ENCODE assay signal across 15 cellular contexts in genomic region chr4:4858527-4858926, GRCh38. TPM values are rescaled to one million over a fixed set of nuclear protein-coding genes. Genes with fewer than 3 reads are reported as not detected.
DNase-seq lines count a peak whose midpoint lies in the region; ATAC-seq and TF ChIP-seq lines count a peak whose summit lies in the region.
"Had no signal": no experiment of that assay in that cellular context is flagged by ENCODE, and none has a peak within 500 bp of the region (broad histone marks: within the 10 kb centered on the region; RNA-seq: fewer than 3 reads in every experiment).

No MANE protein-coding gene starts in this region.

- H3K27me3 Mint-ChIP-seq in activated naive CD4-positive, alpha-beta T cell treated with anti-CD3 and anti-CD28 coated beads, Interleukin-2, amount 50 U/mL, for 24 hours = peaks cover 52% of the 10 kb centered on the region
- peaks cover 69% of the 10 kb centered on the region for H3K27me3 Mint-ChIP-seq in activated T-helper 1 cell treated with anti-CD3 and anti-CD28 coated beads, Interleukin-12 subunit alpha, Interleukin-12 subunit beta, Interleukin-2, Interleukin-4 antibody, amounts not matched to agents 30 ng/mL and 10 ng/mL and 1 ng/mL, durations not matched to agents 14 hours and 24 hours and 36 hours (ENCODE audit: insufficient read depth)
- H3K27me3 Mint-ChIP-seq in memory B cell = peaks cover 29% of the 10 kb centered on the region
- H3K27me3 Mint-ChIP-seq in activated CD4-positive, alpha-beta memory T cell treated with anti-CD3 and anti-CD28 coated beads, Interleukin-2, amount 10 ng/mL, durations not matched to agents 7 days and 5 days = peaks cover 80% of the 10 kb centered on the region

- CTCF ChIA-PET in activated CD4-positive, alpha-beta memory T cell treated with anti-CD3 and anti-CD28 coated beads, Interleukin-2, amount 10 ng/mL, durations not matched to agents 7 days and 5 days (lab: Charles Lee) = no interaction called here

- TF ChIP-seq CTCF in thoracic aorta (IDR thresholded peaks at IDR 0.05) = no peak

- peaks cover 1% of the 10 kb centered on the region for H3K36me3 Mint-ChIP-seq in activated naive CD4-positive, alpha-beta T cell treated with anti-CD3 and anti-CD28 coated beads, Interleukin-2, amount 50 U/mL, for 24 hours
- peaks cover 6 to 28% of the 10 kb centered on the region in 2 donors for H3K36me3 Mint-ChIP-seq in activated naive CD4-positive, alpha-beta T cell treated with anti-CD3 and anti-CD28 coated beads, Interleukin-2, amount 50 U/mL, for 72 hours
- H3K36me3 Mint-ChIP-seq in activated T-helper 1 cell treated with anti-CD3 and anti-CD28 coated beads, Interleukin-12 subunit alpha, Interleukin-12 subunit beta, Interleukin-2, Interleukin-4 antibody, amounts not matched to agents 30 ng/mL and 10 ng/mL and 1 ng/mL, durations not matched to agents 14 hours and 24 hours and 36 hours (ENCODE audit: low read depth) = peaks cover 2% of the 10 kb centered on the region
- peaks cover 10% of the 10 kb centered on the region for H3K36me3 Mint-ChIP-seq in memory B cell
- H3K36me3 Mint-ChIP-seq in activated CD4-positive, alpha-beta memory T cell treated with anti-CD3 and anti-CD28 coated beads, Interleukin-2, amount 10 ng/mL, durations not matched to agents 7 days and 5 days (ENCODE audit: low read depth) = peaks cover 11% of the 10 kb centered on the region

- peaks cover 21% of the 10 kb centered on the region for H3K27me3 ChIP-seq in thoracic aorta (replicated peaks; ENCODE audit: insufficient read depth)

- H3K4me3 Mint-ChIP-seq in activated naive CD4-positive, alpha-beta T cell treated with anti-CD3 and anti-CD28 coated beads, Interleukin-2, amount 50 U/mL, for 24 hours = peak overlapping the region; percentile 66
- H3K4me3 Mint-ChIP-seq in activated T-helper 1 cell treated with anti-CD3 and anti-CD28 coated beads, Interleukin-12 subunit alpha, Interleukin-12 subunit beta, Interleukin-2, Interleukin-4 antibody, amounts not matched to agents 30 ng/mL and 10 ng/mL and 1 ng/mL, durations not matched to agents 14 hours and 24 hours and 36 hours = no peak overlapping the region
- peak overlapping the region; percentile 79 for H3K4me3 Mint-ChIP-seq in memory B cell
- no peak overlapping the region for H3K4me3 Mint-ChIP-seq in activated CD4-positive, alpha-beta memory T cell treated with anti-CD3 and anti-CD28 coated beads, Interleukin-2, amount 10 ng/mL, durations not matched to agents 7 days and 5 days

- H3K9me3 Mint-ChIP-seq in activated naive CD4-positive, alpha-beta T cell treated with anti-CD3 and anti-CD28 coated beads, Interleukin-2, amount 50 U/mL, for 24 hours = no peaks in the 10 kb centered on the region
- peaks cover 0 to 5% of the 10 kb centered on the region in 2 donors for H3K9me3 Mint-ChIP-seq in activated naive CD4-positive, alpha-beta T cell treated with anti-CD3 and anti-CD28 coated beads, Interleukin-2, amount 50 U/mL, for 72 hours
- no peaks in the 10 kb centered on the region for H3K9me3 Mint-ChIP-seq in activated T-helper 1 cell treated with anti-CD3 and anti-CD28 coated beads, Interleukin-12 subunit alpha, Interleukin-12 subunit beta, Interleukin-2, Interleukin-4 antibody, amounts not matched to agents 30 ng/mL and 10 ng/mL and 1 ng/mL, durations not matched to agents 14 hours and 24 hours and 36 hours
- peaks cover 1% of the 10 kb centered on the region for H3K9me3 Mint-ChIP-seq in memory B cell
- no peaks in the 10 kb centered on the region for H3K9me3 Mint-ChIP-seq in activated CD4-positive, alpha-beta memory T cell treated with anti-CD3 and anti-CD28 coated beads, Interleukin-2, amount 10 ng/mL, durations not matched to agents 7 days and 5 days

- H3K9me3 ChIP-seq in thoracic aorta = no peaks in the 10 kb centered on the region

- H3K4me1 ChIP-seq in thoracic aorta (ENCODE audit: control insufficient read depth in 1 of 2, low read depth in 2 of 2) = peaks cover 11 to 15% of the 10 kb centered on the region in 2 donors

- peaks cover 7% of the 10 kb centered on the region for H3K36me3 ChIP-seq in thoracic aorta

- no peak overlapping the region for H3K27ac ChIP-seq in thoracic aorta

- peak overlapping the region; percentile 70 for H3K4me3 ChIP-seq in thoracic aorta

- H3K4me1 Mint-ChIP-seq in activated naive CD4-positive, alpha-beta T cell treated with anti-CD3 and anti-CD28 coated beads, Interleukin-2, amount 50 U/mL, for 24 hours = peaks cover 35% of the 10 kb centered on the region
- peaks cover 1% of the 10 kb centered on the region for H3K4me1 Mint-ChIP-seq in activated T-helper 1 cell treated with anti-CD3 and anti-CD28 coated beads, Interleukin-12 subunit alpha, Interleukin-12 subunit beta, Interleukin-2, Interleukin-4 antibody, amounts not matched to agents 30 ng/mL and 10 ng/mL and 1 ng/mL, durations not matched to agents 14 hours and 24 hours and 36 hours (ENCODE audit: low read depth)
- H3K4me1 Mint-ChIP-seq in memory B cell = peaks cover 13% of the 10 kb centered on the region
- H3K4me1 Mint-ChIP-seq in activated CD4-positive, alpha-beta memory T cell treated with anti-CD3 and anti-CD28 coated beads, Interleukin-2, amount 10 ng/mL, durations not matched to agents 7 days and 5 days = peaks cover 18% of the 10 kb centered on the region

- H3K27ac Mint-ChIP-seq in activated naive CD4-positive, alpha-beta T cell treated with anti-CD3 and anti-CD28 coated beads, Interleukin-2, amount 50 U/mL, for 24 hours = no peak overlapping the region
- H3K27ac Mint-ChIP-seq in activated naive CD4-positive, alpha-beta T cell treated with anti-CD3 and anti-CD28 coated beads, Interleukin-2, amount 50 U/mL, for 72 hours = no peak overlapping the region
- peak overlapping the region; percentile 48 for H3K27ac Mint-ChIP-seq in activated T-helper 1 cell treated with anti-CD3 and anti-CD28 coated beads, Interleukin-12 subunit alpha, Interleukin-12 subunit beta, Interleukin-2, Interleukin-4 antibody, amounts not matched to agents 30 ng/mL and 10 ng/mL and 1 ng/mL, durations not matched to agents 14 hours and 24 hours and 36 hours
- no peak overlapping the region for H3K27ac Mint-ChIP-seq in memory B cell
- H3K27ac Mint-ChIP-seq in activated CD4-positive, alpha-beta memory T cell treated with anti-CD3 and anti-CD28 coated beads, Interleukin-2, amount 10 ng/mL, durations not matched to agents 7 days and 5 days = no peak overlapping the region

- DNase-seq in activated naive CD4-positive, alpha-beta T cell treated with anti-CD3 and anti-CD28 coated beads, Interleukin-2, amount 50 U/mL, for 72 hours (ENCODE audit: low spot score in 2 of 2) = no peak
- DNase-seq in activated T-helper 1 cell treated with anti-CD3 and anti-CD28 coated beads, Interleukin-12 subunit alpha, Interleukin-12 subunit beta, Interleukin-2, Interleukin-4 antibody, amounts not matched to agents 30 ng/mL and 10 ng/mL and 1 ng/mL, durations not matched to agents 14 hours and 24 hours and 36 hours (ENCODE audit: low spot score) = no peak
- DNase-seq in memory B cell (ENCODE audit: low spot score in 2 of 2) (no peak), thoracic aorta (ENCODE audit: low spot score) (no peak), HuH-7 (ENCODE audit: low spot score) (no peak), DMS153 (lab: John Stamatoyannopoulos, UW) (no peak)
- no peak for DNase-seq in activated CD4-positive, alpha-beta memory T cell treated with anti-CD3 and anti-CD28 coated beads, Interleukin-2, amount 10 ng/mL, durations not matched to agents 7 days and 5 days
- DNase-seq: activated CD8-positive, alpha-beta memory T cell treated with anti-CD3 and anti-CD28 coated beads for 24 hours; activated gamma-delta T cell treated with Interleukin-2 at 50 U/mL for 16 hours; Calu3; NCI-H1092; NK-92 treated with Interleukin-12 subunit alpha and Interleukin-12 subunit beta, amount 100 ng/mL, for 24 hours; SIG-M5; stimulated activated CD4-positive, alpha-beta T cell treated with anti-CD3 and anti-CD28 coated beads, Interleukin-2, amount 100 ng/mL, for 48 hours had no signal

- POLR2A ChIA-PET in activated CD4-positive, alpha-beta memory T cell treated with anti-CD3 and anti-CD28 coated beads, Interleukin-2, amount 10 ng/mL, durations not matched to agents 7 days and 5 days (lab: Charles Lee) = no interaction called here

- intact Hi-C loops in activated T-helper 1 cell treated with anti-CD3 and anti-CD28 coated beads, Interleukin-12 subunit alpha, Interleukin-12 subunit beta, Interleukin-2, Interleukin-4 antibody, amounts not matched to agents 30 ng/mL and 10 ng/mL and 1 ng/mL, durations not matched to agents 14 hours and 24 hours and 36 hours (cut with micrococcal nuclease) = loop anchor here (5.0 kb wide), 1 partner anchor 1034 kb away; the partner anchor contains the start of gene CRMP1

- no peak for ATAC-seq in activated naive CD4-positive, alpha-beta T cell treated with anti-CD3 and anti-CD28 coated beads, Interleukin-2, amount 50 U/mL, for 72 hours
- no peak for ATAC-seq in memory B cell (ENCODE audit: low read depth)
- no peak for ATAC-seq in thoracic aorta (ENCODE audit: insufficient number of reproducible peaks, low FRiP score, low read depth)

RNA-seq across cellular contexts. Expression of gene MSX1, which starts 0.9 kb away (rescaled TPM):
- not detected for total RNA-seq in activated naive CD4-positive, alpha-beta T cell treated with anti-CD3 and anti-CD28 coated beads, Interleukin-2, amount 50 U/mL, for 72 hours
- not detected in 2 replicates for total RNA-seq in activated T-helper 1 cell treated with anti-CD3 and anti-CD28 coated beads, Interleukin-12 subunit alpha, Interleukin-12 subunit beta, Interleukin-2, Interleukin-4 antibody, amounts not matched to agents 30 ng/mL and 10 ng/mL and 1 ng/mL, durations not matched to agents 14 hours and 24 hours and 36 hours
- total RNA-seq in thoracic aorta = 10 to 100 TPM; 11.0 to 24.6 TPM
- total RNA-seq in activated CD4-positive, alpha-beta memory T cell treated with anti-CD3 and anti-CD28 coated beads, Interleukin-2, amount 10 ng/mL, durations not matched to agents 7 days and 5 days = not detected

Comparison
In these comparisons a context has a peak if more than half of its experiments do, and no peak if none do; other contexts are left out.
1. H3K4me3 Mint-ChIP-seq: peak in activated naive CD4-positive, alpha-beta T cell treated with anti-CD3 and anti-CD28 coated beads, Interleukin-2, amount 50 U/mL, for 24 hours (single experiment) and memory B cell (single experiment); none in activated T-helper 1 cell treated with anti-CD3 and anti-CD28 coated beads, Interleukin-12 subunit alpha, Interleukin-12 subunit beta, Interleukin-2, Interleukin-4 antibody, amounts not matched to agents 30 ng/mL and 10 ng/mL and 1 ng/mL, durations not matched to agents 14 hours and 24 hours and 36 hours (single experiment) and activated CD4-positive, alpha-beta memory T cell treated with anti-CD3 and anti-CD28 coated beads, Interleukin-2, amount 10 ng/mL, durations not matched to agents 7 days and 5 days (single experiment).
2. RNA of gene MSX1, which starts 0.9 kb away (total RNA-seq): 11.0 to 24.6 TPM in thoracic aorta; not detected in activated naive CD4-positive, alpha-beta T cell treated with anti-CD3 and anti-CD28 coated beads, Interleukin-2, amount 50 U/mL, for 72 hours, not detected in activated T-helper 1 cell treated with anti-CD3 and anti-CD28 coated beads, Interleukin-12 subunit alpha, Interleukin-12 subunit beta, Interleukin-2, Interleukin-4 antibody, amounts not matched to agents 30 ng/mL and 10 ng/mL and 1 ng/mL, durations not matched to agents 14 hours and 24 hours and 36 hours and not detected in activated CD4-positive, alpha-beta memory T cell treated with anti-CD3 and anti-CD28 coated beads, Interleukin-2, amount 10 ng/mL, durations not matched to agents 7 days and 5 days; every median in the first group is over 10 times any median in the second.